8 cellular contexts compared by ENCODE assay signal in the genomic region with DNA sequence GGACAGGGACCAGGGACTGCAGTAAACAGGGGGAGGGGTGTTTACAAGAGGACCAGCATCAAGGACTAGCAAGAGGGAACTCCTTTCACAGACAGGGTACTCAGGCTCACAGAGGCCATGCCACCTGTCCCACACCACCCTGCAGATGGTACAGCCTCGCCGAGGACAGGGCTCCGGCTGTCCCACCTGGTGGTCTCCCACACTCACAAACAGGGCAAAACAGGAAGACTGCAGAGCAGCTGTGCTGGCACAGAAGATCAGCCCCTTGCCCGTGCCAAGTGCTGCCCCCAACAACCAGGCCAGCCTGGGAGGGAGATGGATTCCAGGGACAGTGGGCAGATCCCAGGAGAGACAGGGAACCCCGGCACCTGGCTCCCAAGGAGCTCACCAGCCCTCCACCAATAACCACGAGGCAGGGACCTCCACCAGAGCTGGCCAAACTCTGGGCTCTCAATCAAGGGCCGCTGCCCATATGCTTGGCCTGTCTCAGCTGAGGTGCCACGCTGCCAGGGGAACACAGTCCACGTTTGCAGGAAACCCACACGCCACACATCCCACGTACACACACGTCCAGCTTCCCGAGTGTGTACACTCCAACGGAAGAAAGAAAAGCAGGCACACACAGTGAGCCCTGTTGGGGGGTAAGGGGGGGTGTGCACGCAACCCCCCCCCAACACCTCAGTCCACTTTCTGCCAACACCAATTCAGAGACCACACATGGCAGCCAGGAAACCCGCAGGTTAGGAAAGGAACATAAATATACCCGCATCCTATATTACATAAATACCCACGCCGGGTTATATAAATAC. TPM values are rescaled to one million over a fixed set of nuclear protein-coding genes. Genes with fewer than 3 reads are reported as not detected.
DNase-seq lines count a peak whose midpoint lies in the region; ATAC-seq and TF ChIP-seq lines count a peak whose summit lies in the region.

No MANE protein-coding gene starts in this region.

- H3K9me3 ChIP-seq in left ventricle myocardium inferior (replicated peaks) (no peaks in the 10 kb centered on the region), WERI-Rb-1 (ENCODE audit: severe bottlenecking) (no peaks in the 10 kb centered on the region)

- H3K4me1 ChIP-seq in left ventricle myocardium inferior (peaks cover 86% of the 10 kb centered on the region), rectal smooth muscle tissue (ENCODE audit: control insufficient read depth, insufficient read depth, low read length) (peaks cover 45% of the 10 kb centered on the region)

- H3K27me3 ChIP-seq in left ventricle myocardium inferior (ENCODE audit: low read depth) (no peaks in the 10 kb centered on the region), WERI-Rb-1 (ENCODE audit: insufficient read depth, low read depth, severe bottlenecking) (no peaks in the 10 kb centered on the region), rectal smooth muscle tissue (ENCODE audit: control insufficient read depth, insufficient read depth, low read length) (no peaks in the 10 kb centered on the region)

- intact Hi-C loops in left ventricle myocardium inferior (cut with micrococcal nuclease) (no loop called here), left cardiac atrium (cut with DNase I) (loop anchor here in 1 of 2 donors (5.0 kb wide), 1 partner anchor 43 kb away; a partner anchor contains a TSS)

- H3K4me3 ChIP-seq in left ventricle myocardium inferior (peak overlapping the region; percentile 83), WERI-Rb-1 (ENCODE audit: low read depth, low read length) (peak overlapping the region; percentile 75; the same call in 1 of the 2 replicates), foreskin fibroblast (ENCODE audit: low read depth in 1 of 2, low read length in 2 of 2) (peak overlapping the region; percentile 60 to 98), rectal smooth muscle tissue (ENCODE audit: low read length) (peak overlapping the region; percentile 84)

- H3K9ac ChIP-seq in rectal smooth muscle tissue (ENCODE audit: low read length), result peak overlapping the region; percentile 12

- ATAC-seq in left cardiac atrium (no peak), HG03135 (IDR thresholded peaks at IDR 0.05; ENCODE audit: unreplicated experiment) (no peak), HG02798 (IDR thresholded peaks at IDR 0.05; ENCODE audit: poor library complexity, unreplicated experiment) (no peak), HG02840 (IDR thresholded peaks at IDR 0.05; ENCODE audit: low FRiP score, unreplicated experiment) (no peak)

- H3K27ac ChIP-seq in left ventricle myocardium inferior (replicated peaks) (peak overlapping the region; percentile 98), WERI-Rb-1 (no peak overlapping the region), rectal smooth muscle tissue (ENCODE audit: low read depth, low read length) (peak overlapping the region; percentile 92)

- TF ChIP-seq CTCF in left ventricle myocardium inferior (IDR thresholded peaks at IDR 0.05; ENCODE audit: borderline replicate concordance), result no peak
- no peak for TF ChIP-seq CTCF in WERI-Rb-1 (IDR thresholded peaks at IDR 0.05; ENCODE audit: low read depth, low read length)
- TF ChIP-seq CTCF in foreskin fibroblast (IDR thresholded peaks at IDR 0.05; ENCODE audit: low read depth, low read length), result no peak

- H3K36me3 ChIP-seq in left ventricle myocardium inferior (peaks cover 9% of the 10 kb centered on the region), WERI-Rb-1 (peaks cover 57% of the 10 kb centered on the region), rectal smooth muscle tissue (ENCODE audit: control insufficient read depth, insufficient read depth, low read length) (no peaks in the 10 kb centered on the region)

- DNase-seq in left ventricle myocardium inferior (no peak), left cardiac atrium (no peak), WERI-Rb-1 (no peak), foreskin fibroblast (peak in 1 of 2 donors; percentile 55)

RNA-seq across cellular contexts. Expression of a gene that starts 2.0 kb away (rescaled TPM):
- total RNA-seq in left ventricle myocardium inferior (76.1 TPM), left cardiac atrium (10 to 100 TPM; 69.2 to 90.5 TPM)

RNA-seq across cellular contexts. Expression of a gene that starts 42.4 kb away (rescaled TPM):
- total RNA-seq in left ventricle myocardium inferior (50.6 TPM), left cardiac atrium (10 to 100 TPM; 47.2 to 60.3 TPM)
